Comparison of ENCODE assay signal across 25 cellular contexts in the genomic region with DNA sequence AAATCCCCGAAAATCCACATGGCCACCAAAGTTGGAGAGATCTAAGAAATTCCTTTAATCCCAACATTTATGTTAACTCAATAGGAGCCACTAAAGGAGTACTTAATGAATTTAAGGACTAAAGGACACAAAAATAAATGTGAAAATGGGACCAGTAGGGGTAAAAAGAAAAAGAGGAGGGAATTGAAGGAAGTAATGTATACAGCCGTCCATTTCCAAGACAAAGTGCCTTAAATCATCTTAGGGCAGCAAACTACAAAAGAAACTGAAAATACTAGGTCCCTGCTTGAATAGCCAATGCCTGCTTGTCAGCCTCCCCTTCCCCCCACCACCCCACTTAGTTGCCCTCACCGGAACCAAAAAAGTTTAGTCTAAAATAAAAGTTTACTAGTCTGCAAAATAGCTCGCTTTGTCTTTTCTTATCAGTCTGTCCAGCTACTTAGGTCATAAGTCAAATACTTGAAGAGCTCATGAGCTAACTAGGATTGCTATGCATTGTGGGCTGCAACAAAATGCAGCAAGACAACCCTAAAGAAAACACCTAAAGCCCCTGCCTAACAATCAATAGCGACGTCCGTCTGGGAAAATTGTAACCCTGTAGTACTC.
"Had no signal": no experiment of that assay in that cellular context is flagged by ENCODE, and none has a peak within 500 bp of the region (broad histone marks: within the 10 kb centered on the region; RNA-seq: fewer than 3 reads in every experiment).

No MANE protein-coding gene starts in this region.

- H3K4me1 Mint-ChIP-seq: mesothelial cell of epicardium; natural killer cell; stimulated activated naive B cell treated with anti-CD40 and anti-IgM and Interleukin-4, amounts not matched to agents 10 μg/mL and 1 μg/mL and 100 μg/mL, for 72 hours; stimulated activated naive CD8-positive, alpha-beta T cell treated with anti-CD3 and anti-CD28 coated beads, Interleukin-15, amount 100 ng/mL, for 72 hours had no signal

- H3K36me3 Mint-ChIP-seq: mesothelial cell of epicardium; natural killer cell; neural progenitor cell; stimulated activated naive B cell treated with anti-CD40 and anti-IgM and Interleukin-4, amounts not matched to agents 10 μg/mL and 1 μg/mL and 100 μg/mL, for 72 hours had no signal

- H3K9me3 ChIP-seq: esophagus muscularis mucosa, gastrocnemius medialis, heart right ventricle, ovary, prostate gland, right lobe of liver, spleen, testis, tibial nerve had no signal

- H3K27me3 Mint-ChIP-seq: stimulated activated naive CD8-positive, alpha-beta T cell treated with anti-CD3 and anti-CD28 coated beads, Interleukin-15, amount 100 ng/mL, for 72 hours had no signal

- H3K9ac ChIP-seq: neural progenitor cell had no signal

- H3K4me3 ChIP-seq: esophagus muscularis mucosa, gastrocnemius medialis, heart right ventricle, neural progenitor cell, ovary, prostate gland, right lobe of liver, spleen, testis, tibial nerve had no signal

- H3K27me3 ChIP-seq: gastrocnemius medialis, heart right ventricle, neural progenitor cell, ovary, right lobe of liver, testis, tibial nerve had no signal

- H2AFZ ChIP-seq: neural progenitor cell had no signal

- H3K27ac ChIP-seq: epithelial cell of prostate, esophagus muscularis mucosa, gastrocnemius medialis, neural progenitor cell, ovary, prostate gland, right lobe of liver, spleen, testis, tibial nerve had no signal

- H3K27ac Mint-ChIP-seq: dendritic cell treated with granulocyte-macrophage colony-stimulating factor and Interleukin-4, amounts not matched to agents 40 ng/mL and 50 ng/mL, for 4 days; effector memory CD8-positive, alpha-beta T cell; mesothelial cell of epicardium; natural killer cell; neural progenitor cell; stimulated activated naive B cell treated with anti-CD40 and anti-IgM and Interleukin-4, amounts not matched to agents 10 μg/mL and 1 μg/mL and 100 μg/mL, for 72 hours; stimulated activated naive CD8-positive, alpha-beta T cell treated with anti-CD3 and anti-CD28 coated beads, Interleukin-15, amount 100 ng/mL, for 72 hours had no signal

- FAIRE-seq: colon had no signal

- DNase-seq: central memory CD4-positive, alpha-beta T cell; effector memory CD8-positive, alpha-beta T cell; gastrocnemius medialis; heart right ventricle; kidney glomerular epithelial cell; mammary epithelial cell; natural killer cell; nucleus accumbens; ovary; right lobe of liver; spleen; stimulated activated CD4-positive, alpha-beta T cell treated with anti-CD3 and anti-CD28 coated beads, Interleukin-15, amount 100 ng/mL, for 24 hours; stimulated activated CD4-positive, alpha-beta T cell treated with anti-CD3 and anti-CD28 coated beads, Interleukin-1b, Interleukin-23, amount 100 ng/mL, for 48 hours; stimulated activated CD4-positive, alpha-beta T cell treated with anti-CD3 and anti-CD28 coated beads, Interleukin-4, amount 100 ng/mL, for 24 hours; stimulated activated naive B cell treated with anti-CD40 and anti-IgM and Interleukin-4, amounts not matched to agents 10 μg/mL and 1 μg/mL and 100 μg/mL, for 72 hours; stimulated activated naive CD8-positive, alpha-beta T cell treated with anti-CD3 and anti-CD28 coated beads, Interleukin-15, amount 100 ng/mL, for 72 hours; testis had no signal

- H3K4me3 Mint-ChIP-seq: dendritic cell treated with granulocyte-macrophage colony-stimulating factor and Interleukin-4, amounts not matched to agents 40 ng/mL and 50 ng/mL, for 4 days; effector memory CD8-positive, alpha-beta T cell; mesothelial cell of epicardium; natural killer cell; neural progenitor cell; stimulated activated naive B cell treated with anti-CD40 and anti-IgM and Interleukin-4, amounts not matched to agents 10 μg/mL and 1 μg/mL and 100 μg/mL, for 72 hours; stimulated activated naive CD8-positive, alpha-beta T cell treated with anti-CD3 and anti-CD28 coated beads, Interleukin-15, amount 100 ng/mL, for 72 hours had no signal

- H3K36me3 ChIP-seq: esophagus muscularis mucosa, gastrocnemius medialis, heart right ventricle, neural progenitor cell, ovary, prostate gland, right lobe of liver, spleen, tibial nerve had no signal

- H3K4me1 ChIP-seq: prostate gland, right lobe of liver, spleen, testis, tibial nerve had no signal

- H3K4me2 ChIP-seq: neural progenitor cell had no signal

- H3K9me3 Mint-ChIP-seq: dendritic cell treated with granulocyte-macrophage colony-stimulating factor and Interleukin-4, amounts not matched to agents 40 ng/mL and 50 ng/mL, for 4 days; effector memory CD8-positive, alpha-beta T cell; mesothelial cell of epicardium; natural killer cell; neural progenitor cell; stimulated activated naive B cell treated with anti-CD40 and anti-IgM and Interleukin-4, amounts not matched to agents 10 μg/mL and 1 μg/mL and 100 μg/mL, for 72 hours; stimulated activated naive CD8-positive, alpha-beta T cell treated with anti-CD3 and anti-CD28 coated beads, Interleukin-15, amount 100 ng/mL, for 72 hours had no signal
